In the genomic region with DNA sequence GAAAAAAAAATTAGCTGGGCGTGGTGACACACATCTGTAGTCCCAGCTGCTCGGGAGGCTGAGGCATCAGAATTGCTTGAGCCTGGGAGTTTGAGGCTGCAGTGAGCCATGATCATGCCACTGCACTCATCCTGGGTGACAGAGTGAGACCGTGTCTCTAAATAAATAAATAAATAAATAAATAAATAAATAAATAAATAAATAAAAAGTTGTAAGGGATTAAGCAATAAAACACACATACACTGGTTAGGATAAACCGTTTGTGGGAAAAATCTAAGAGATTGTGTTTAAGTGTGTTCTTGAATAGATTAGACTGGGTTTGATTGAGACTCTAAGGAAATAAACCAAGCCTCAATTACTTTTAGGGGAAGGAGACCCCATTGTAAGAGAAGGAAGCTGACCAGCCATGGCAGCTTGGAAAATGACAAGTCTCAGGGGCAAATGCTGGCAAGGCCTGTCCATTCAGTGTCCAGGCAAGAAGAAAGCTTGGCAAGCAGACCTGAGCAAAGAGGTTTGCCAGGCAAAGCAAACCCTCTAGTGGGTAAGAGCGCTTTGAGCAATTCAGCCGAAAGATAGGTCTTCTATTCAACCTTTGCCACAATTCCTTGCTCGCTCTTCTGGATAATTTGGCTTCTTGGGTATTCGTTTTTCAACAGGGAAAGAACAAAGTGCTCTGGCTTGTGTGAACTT, we compare ENCODE assay signal across 17 cellular contexts.
DNase-seq lines count a peak whose midpoint lies in the region; TF ChIP-seq lines count a peak whose summit lies in the region.
"Had no signal": no experiment of that assay in that cellular context is flagged by ENCODE, and none has a peak within 500 bp of the region (broad histone marks: within the 10 kb centered on the region; RNA-seq: fewer than 3 reads in every experiment).

No MANE protein-coding gene starts in this region.

- in situ Hi-C loops in G401 (cut with HindIII; ENCODE audit: low sequenced_read_pairs) (no loop called here), GM13977 (cut with MboI; ENCODE audit: low pct_unique_long_range_greater_than_20kb, low sequenced_read_pairs, unreplicated experiment) (no loop called here)

- no peak for TF ChIP-seq CTCF in GM13977 (IDR thresholded peaks at IDR 0.05; ENCODE audit: extremely low read depth, insufficient read depth, missing control alignments)

- DNase-seq in G401 (ENCODE audit: low spot score) (peak; percentile 41), NCI-H69 (lab: John Stamatoyannopoulos, UW) (peak; percentile 50), globus pallidus (ENCODE audit: low spot score) (peak; percentile 76), pons (ENCODE audit: low spot score) (peak; percentile 57), NCI-H226 (no peak), COR-L47 (lab: John Stamatoyannopoulos, UW) (no peak), GM13977 (ENCODE audit: low spot score) (no peak)
- DNase-seq in activated CD4-positive, alpha-beta T cell treated with anti-CD3 and anti-CD28 coated beads, Interleukin-2, amount 50 U/mL, for 1 hour = no peak
- DNase-seq: activated CD4-positive, alpha-beta T cell treated with anti-CD3 and anti-CD28 coated beads, Interleukin-2, amount 10 ng/mL, durations not matched to agents 7 days and 5 days; activated naive CD4-positive, alpha-beta T cell treated with Interleukin-2 at 50 U/mL for 16 hours; activated T-cell treated with anti-CD3 and anti-CD28 coated beads for 4 hours; Calu3; effector CD4-positive, alpha-beta T cell; MM.1S; NCI-H2029 treated with DMSO at 0.1 percent for 48 hours; NCI-H526 treated with DMSO at 0.1 percent for 48 hours; sigmoid colon had no signal

Comparison
In these comparisons a context has a peak if more than half of its experiments do, and no peak if none do; other contexts are left out.
1. DNase-seq: peak in G401 (single experiment), NCI-H69 (single experiment), globus pallidus (single experiment) and pons (single experiment); none in activated CD4-positive, alpha-beta T cell treated with anti-CD3 and anti-CD28 coated beads, Interleukin-2, amount 50 U/mL, for 1 hour (single experiment), NCI-H226 (single experiment), COR-L47 (single experiment) and GM13977 (single experiment).